8 cellular contexts compared by ENCODE assay signal in the genomic region with DNA sequence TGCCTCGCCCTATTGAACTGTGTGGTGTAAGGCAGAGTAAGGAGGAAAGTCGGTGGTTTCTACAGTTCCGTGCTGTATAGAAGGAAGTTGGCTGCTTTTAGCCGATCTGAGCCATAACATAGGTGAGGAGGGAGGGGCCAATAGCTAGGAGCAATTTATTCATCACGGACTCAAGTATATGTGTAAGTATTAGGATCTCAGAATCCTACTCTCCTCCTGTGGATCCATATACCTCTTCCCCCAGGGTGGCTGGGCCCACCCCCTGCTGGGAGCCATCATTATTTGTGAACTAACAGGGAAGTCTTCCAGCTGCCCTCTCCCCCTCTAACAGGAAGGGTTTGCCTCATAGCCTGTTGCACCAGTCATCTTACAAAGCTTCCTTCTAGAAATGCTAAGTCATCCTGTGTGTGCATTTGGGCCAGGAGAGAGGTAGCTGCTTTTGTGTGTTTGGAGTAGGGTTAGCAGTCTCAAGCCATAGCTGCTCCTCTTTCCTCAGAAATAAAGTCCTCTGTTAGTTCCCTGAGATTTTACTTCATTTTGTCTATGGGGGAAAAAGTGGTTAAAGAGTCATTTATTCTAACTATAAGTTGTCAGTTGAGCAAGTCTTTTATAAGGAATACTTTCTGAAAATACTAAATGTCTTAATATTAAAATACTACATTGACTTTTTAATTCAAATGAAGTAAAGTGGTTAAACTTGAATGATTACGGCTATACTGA. TPM values are rescaled to one million over a fixed set of nuclear protein-coding genes. Genes with fewer than 3 reads are reported as not detected.
A peak's percentile ranks its signal among the peaks of the same experiment; 100 is the strongest.
DNase-seq lines count a peak whose midpoint lies in the region; ATAC-seq and TF ChIP-seq lines count a peak whose summit lies in the region.

No MANE protein-coding gene starts in this region.

- DNase-seq in amniotic epithelial cell (ENCODE audit: low read depth) (peak; percentile 83), left colon (no peak), BE2C (no peak), NCI-H2196 (lab: John Stamatoyannopoulos, UW; ENCODE audit: unreplicated experiment) (no peak), putamen (ENCODE audit: low spot score) (no peak)
- DNase-seq in stimulated activated CD4-positive, alpha-beta T cell treated with anti-CD3 and anti-CD28 coated beads, Interleukin-2, amount 100 ng/mL, for 48 hours: no peak

- H3K36me3 ChIP-seq in ACC112 (ENCODE audit: insufficient read depth, low read length) (peaks cover 56% of the 10 kb centered on the region), HUES64 (ENCODE audit: insufficient read depth, low read length) (peaks cover 98% of the 10 kb centered on the region), BE2C (peaks cover 28% of the 10 kb centered on the region)

- no peaks in the 10 kb centered on the region for H3K27me3 ChIP-seq in ACC112 (ENCODE audit: insufficient read depth, low read length)
- no peaks in the 10 kb centered on the region for H3K27me3 ChIP-seq in HUES64 (ENCODE audit: insufficient read depth, low read length)
- H3K27me3 ChIP-seq in BE2C: no peaks in the 10 kb centered on the region

- intact Hi-C loops in left colon (cut with DNase I, micrococcal nuclease): no loop called here

- H2AFZ ChIP-seq in ACC112 (ENCODE audit: low read length, unreplicated experiment): no peak overlapping the region

- 93% methylated on average over 4 of the region's 6 CpGs for WGBS in HUES64

- H3K27ac ChIP-seq in ACC112 (ENCODE audit: low read depth, low read length) (peak overlapping the region; percentile 84), HUES64 (ENCODE audit: low read depth, low read length) (peak overlapping the region; percentile 13; the same call in 1 of the 2 replicates)

- TF ChIP-seq CTCF in BE2C (IDR thresholded peaks at IDR 0.05; ENCODE audit: low read depth, low read length): no peak

- peak overlapping the region; percentile 9; the same call in 1 of the 2 replicates for H3K9ac ChIP-seq in HUES64 (ENCODE audit: low read depth, low read length)

- peak; percentile 96 for ATAC-seq in left colon

- H3K9me3 ChIP-seq in HUES64 (ENCODE audit: insufficient read depth, low read depth, low read length) (no peaks in the 10 kb centered on the region), BE2C (no peaks in the 10 kb centered on the region)

- H3K79me2 ChIP-seq in ACC112 (ENCODE audit: control insufficient read depth, insufficient read depth, low read length, unreplicated experiment): no peaks in the 10 kb centered on the region

- H3K4me1 ChIP-seq in ACC112 (ENCODE audit: control insufficient read depth, insufficient read depth, low read length, unreplicated experiment): peaks cover 9% of the 10 kb centered on the region
- peaks cover 7% of the 10 kb centered on the region; the same call in 1 of the 2 replicates for H3K4me1 ChIP-seq in HUES64 (ENCODE audit: insufficient read depth, low read length)
- no peaks in the 10 kb centered on the region for H3K4me1 ChIP-seq in BE2C

- H3K4me3 ChIP-seq in ACC112 (ENCODE audit: low read depth, low read length): no peak overlapping the region
- no peak overlapping the region for H3K4me3 ChIP-seq in HUES64 (ENCODE audit: low read length)
- no peak overlapping the region for H3K4me3 ChIP-seq in BE2C (ENCODE audit: low read depth, low read length)

RNA-seq across cellular contexts. Expression of a gene that starts 14.9 kb away (rescaled TPM):
- 22.6 TPM for polyA plus RNA-seq in HUES64 (2013, experiment 1 of 2)
- 21.6 TPM for polyA plus RNA-seq in HUES64 (2013, experiment 2 of 2)
- total RNA-seq in left colon: 10 to 100 TPM; 11.8 to 11.9 TPM
- 8.5 TPM for polyA plus RNA-seq in BE2C (2012; ENCODE audit: insufficient read depth, insufficient read length, low read depth)

RNA-seq across cellular contexts. Expression of a gene that starts 16.5 kb away (rescaled TPM):
- polyA plus RNA-seq in HUES64 (2013, experiment 1 of 2): 329 TPM
- polyA plus RNA-seq in HUES64 (2013, experiment 2 of 2): 321 TPM
- 100 to 1,000 TPM in 1 of 2 donors, 10 to 100 TPM in 1; 68.0 to 105 TPM for total RNA-seq in left colon
- polyA plus RNA-seq in BE2C (2012; ENCODE audit: insufficient read depth, insufficient read length, low read depth): 137 TPM

RNA-seq across cellular contexts. Expression of a gene that starts 34.5 kb away (rescaled TPM):
- polyA plus RNA-seq in HUES64 (2013, experiment 1 of 2): not detected
- 0.51 TPM for polyA plus RNA-seq in HUES64 (2013, experiment 2 of 2)
- under 1 TPM; 0.34 to 0.52 TPM for total RNA-seq in left colon
- polyA plus RNA-seq in BE2C (2012; ENCODE audit: insufficient read depth, insufficient read length, low read depth): not detected

RNA-seq across cellular contexts. Expression of a gene that starts 57.0 kb away (rescaled TPM):
- 41.1 TPM for polyA plus RNA-seq in HUES64 (2013, experiment 1 of 2)
- 41.0 TPM for polyA plus RNA-seq in HUES64 (2013, experiment 2 of 2)
- 10 to 100 TPM; 22.6 to 26.8 TPM for total RNA-seq in left colon
- 20.6 TPM for polyA plus RNA-seq in BE2C (2012; ENCODE audit: insufficient read depth, insufficient read length, low read depth)

RNA-seq across cellular contexts. Expression of a gene that starts 59.4 kb away (rescaled TPM):
- polyA plus RNA-seq in HUES64 (2013, experiment 1 of 2): 15.1 TPM
- polyA plus RNA-seq in HUES64 (2013, experiment 2 of 2): 18.3 TPM
- total RNA-seq in left colon: 10 to 100 TPM; 19.7 to 21.5 TPM
- polyA plus RNA-seq in BE2C (2012; ENCODE audit: insufficient read depth, insufficient read length, low read depth): 33.9 TPM
